Comparison of ENCODE assay signal across 9 cellular contexts in the genomic region with DNA sequence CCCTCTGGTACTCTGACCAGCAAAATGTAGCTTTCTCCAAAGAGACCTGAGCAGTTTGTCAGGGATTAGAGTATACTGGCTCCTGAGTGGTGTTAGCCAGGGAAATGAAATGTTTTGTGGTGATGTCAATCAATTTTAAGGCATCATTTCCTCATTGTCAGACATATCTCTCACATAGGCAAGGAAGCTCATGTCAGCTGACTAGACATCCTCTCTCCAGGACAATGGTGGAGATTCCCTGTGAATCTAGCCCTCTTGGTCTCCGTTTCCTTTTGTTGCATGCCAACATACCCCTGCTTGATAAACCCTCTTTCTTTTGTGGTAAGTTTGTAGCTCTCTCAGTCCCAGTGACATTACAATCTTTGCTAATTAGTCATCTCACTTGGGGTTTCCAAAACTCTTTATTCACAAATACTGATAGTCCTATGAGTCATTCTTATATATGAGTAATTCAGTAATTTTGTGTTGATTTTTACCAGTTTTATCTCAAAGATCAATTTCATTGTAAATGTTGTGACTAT.
DNase-seq lines count a peak whose midpoint lies in the region; ATAC-seq, FAIRE-seq and TF ChIP-seq lines count a peak whose summit lies in the region.
"Had no signal": no experiment of that assay in that cellular context is flagged by ENCODE, and none has a peak within 500 bp of the region (broad histone marks: within the 10 kb centered on the region; RNA-seq: fewer than 3 reads in every experiment).

No MANE protein-coding gene starts in this region.

- TF ChIP-seq CTCF in kidney (IDR thresholded peaks at IDR 0.05; ENCODE audit: borderline replicate concordance, extremely low read depth, insufficient read depth), result no peak

- FAIRE-seq in kidney (lab: Jason Lieb, UNC), result no peak

- H3K4me1 Mint-ChIP-seq in stimulated activated effector memory CD8-positive, alpha-beta T cell treated with anti-CD3 and anti-CD28 coated beads, Interleukin-12 subunit alpha, Interleukin-12 subunit beta, amount 100 ng/mL, for 72 hours, result peaks cover 6% of the 10 kb centered on the region

- H3K27ac ChIP-seq in kidney (ENCODE audit: low read depth in 2 of 2, low read length in 2 of 2), result no peak overlapping the region
- H3K27ac ChIP-seq: KMS-11 had no signal

- no peaks in the 10 kb centered on the region for H3K36me3 Mint-ChIP-seq in stimulated activated effector memory CD8-positive, alpha-beta T cell treated with anti-CD3 and anti-CD28 coated beads, Interleukin-12 subunit alpha, Interleukin-12 subunit beta, amount 100 ng/mL, for 72 hours

- H3K4me3 ChIP-seq in kidney (ENCODE audit: low read length in 2 of 2), result no peak overlapping the region

- H3K4me1 ChIP-seq in kidney (ENCODE audit: control insufficient read depth in 1 of 2, insufficient read depth in 1 of 2, low read depth in 1 of 2, low read length in 2 of 2), result no peaks in the 10 kb centered on the region

- peak; percentile 72 for DNase-seq in GM03348 (ENCODE audit: low spot score)
- DNase-seq in brain pericyte (ENCODE audit: low read depth, low spot score), result peak; percentile 16
- DNase-seq in stimulated activated effector memory CD8-positive, alpha-beta T cell treated with anti-CD3 and anti-CD28 coated beads, Interleukin-12 subunit alpha, Interleukin-12 subunit beta, amount 100 ng/mL, for 72 hours (ENCODE audit: low spot score in 2 of 2), result peak in 1 of 2 donors; percentile 53
- DNase-seq in kidney, result no peak
- DNase-seq in GDM1 (lab: John Stamatoyannopoulos, UW), result no peak
- DNase-seq in hypothalamus (lab: John Stamatoyannopoulos, UW), result no peak

- H3K4me3 Mint-ChIP-seq in stimulated activated effector memory CD8-positive, alpha-beta T cell treated with anti-CD3 and anti-CD28 coated beads, Interleukin-12 subunit alpha, Interleukin-12 subunit beta, amount 100 ng/mL, for 72 hours, result no peak overlapping the region

- H3K27ac Mint-ChIP-seq in stimulated activated effector memory CD8-positive, alpha-beta T cell treated with anti-CD3 and anti-CD28 coated beads, Interleukin-12 subunit alpha, Interleukin-12 subunit beta, amount 100 ng/mL, for 72 hours, result peak overlapping the region; percentile 51

- ATAC-seq in GM21447 (IDR thresholded peaks at IDR 0.05; ENCODE audit: unreplicated experiment) (peak; percentile 65), HG03571 (IDR thresholded peaks at IDR 0.05; ENCODE audit: unreplicated experiment) (peak; percentile 75)
- ATAC-seq in stimulated activated effector memory CD8-positive, alpha-beta T cell treated with anti-CD3 and anti-CD28 coated beads, Interleukin-12 subunit alpha, Interleukin-12 subunit beta, amount 100 ng/mL, for 72 hours, result peak; percentile 97

- intact Hi-C loops in kidney (cut with DNase I), result no loop called here

- H3K36me3 ChIP-seq in kidney (ENCODE audit: control insufficient read depth in 1 of 2, insufficient read depth in 2 of 2, low read length in 2 of 2), result no peaks in the 10 kb centered on the region

- no peaks in the 10 kb centered on the region for H3K9me3 ChIP-seq in kidney (ENCODE audit: control insufficient read depth in 1 of 2, low read length in 2 of 2)

- no peaks in the 10 kb centered on the region for H3K9me3 Mint-ChIP-seq in stimulated activated effector memory CD8-positive, alpha-beta T cell treated with anti-CD3 and anti-CD28 coated beads, Interleukin-12 subunit alpha, Interleukin-12 subunit beta, amount 100 ng/mL, for 72 hours

- no peak overlapping the region for H3K9ac ChIP-seq in kidney (ENCODE audit: low read length in 2 of 2)
- H3K9ac ChIP-seq: KMS-11 had no signal

Comparison
In these comparisons a context has a peak if more than half of its experiments do, and no peak if none do; other contexts are left out.
1. DNase-seq: peak in GM03348 (single experiment) and brain pericyte (single experiment); none in kidney (single experiment), GDM1 (single experiment) and hypothalamus (0 of 51).
2. Peak in every context shown above with its lines, with median percentiles within 50 percentile points of each other: ATAC-seq.